In genomic region chr3:16252243-16252978, GRCh38 we compare ENCODE assay signal across 1 cellular context.
TF ChIP-seq lines count a peak whose summit lies in the region.

No MANE protein-coding gene starts in this region.

TF ChIP-seq in GM12878, 131 proteins besides CTCF, POLR2A, EP300 and RAD21 (continued from another document and continues in another):
- TF ChIP-seq, protein P1, sequence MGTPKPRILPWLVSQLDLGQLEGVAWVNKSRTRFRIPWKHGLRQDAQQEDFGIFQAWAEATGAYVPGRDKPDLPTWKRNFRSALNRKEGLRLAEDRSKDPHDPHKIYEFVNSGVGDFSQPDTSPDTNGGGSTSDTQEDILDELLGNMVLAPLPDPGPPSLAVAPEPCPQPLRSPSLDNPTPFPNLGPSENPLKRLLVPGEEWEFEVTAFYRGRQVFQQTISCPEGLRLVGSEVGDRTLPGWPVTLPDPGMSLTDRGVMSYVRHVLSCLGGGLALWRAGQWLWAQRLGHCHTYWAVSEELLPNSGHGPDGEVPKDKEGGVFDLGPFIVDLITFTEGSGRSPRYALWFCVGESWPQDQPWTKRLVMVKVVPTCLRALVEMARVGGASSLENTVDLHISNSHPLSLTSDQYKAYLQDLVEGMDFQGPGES (IDR thresholded peaks at IDR 0.05): no peak
- TF ChIP-seq, protein P2, sequence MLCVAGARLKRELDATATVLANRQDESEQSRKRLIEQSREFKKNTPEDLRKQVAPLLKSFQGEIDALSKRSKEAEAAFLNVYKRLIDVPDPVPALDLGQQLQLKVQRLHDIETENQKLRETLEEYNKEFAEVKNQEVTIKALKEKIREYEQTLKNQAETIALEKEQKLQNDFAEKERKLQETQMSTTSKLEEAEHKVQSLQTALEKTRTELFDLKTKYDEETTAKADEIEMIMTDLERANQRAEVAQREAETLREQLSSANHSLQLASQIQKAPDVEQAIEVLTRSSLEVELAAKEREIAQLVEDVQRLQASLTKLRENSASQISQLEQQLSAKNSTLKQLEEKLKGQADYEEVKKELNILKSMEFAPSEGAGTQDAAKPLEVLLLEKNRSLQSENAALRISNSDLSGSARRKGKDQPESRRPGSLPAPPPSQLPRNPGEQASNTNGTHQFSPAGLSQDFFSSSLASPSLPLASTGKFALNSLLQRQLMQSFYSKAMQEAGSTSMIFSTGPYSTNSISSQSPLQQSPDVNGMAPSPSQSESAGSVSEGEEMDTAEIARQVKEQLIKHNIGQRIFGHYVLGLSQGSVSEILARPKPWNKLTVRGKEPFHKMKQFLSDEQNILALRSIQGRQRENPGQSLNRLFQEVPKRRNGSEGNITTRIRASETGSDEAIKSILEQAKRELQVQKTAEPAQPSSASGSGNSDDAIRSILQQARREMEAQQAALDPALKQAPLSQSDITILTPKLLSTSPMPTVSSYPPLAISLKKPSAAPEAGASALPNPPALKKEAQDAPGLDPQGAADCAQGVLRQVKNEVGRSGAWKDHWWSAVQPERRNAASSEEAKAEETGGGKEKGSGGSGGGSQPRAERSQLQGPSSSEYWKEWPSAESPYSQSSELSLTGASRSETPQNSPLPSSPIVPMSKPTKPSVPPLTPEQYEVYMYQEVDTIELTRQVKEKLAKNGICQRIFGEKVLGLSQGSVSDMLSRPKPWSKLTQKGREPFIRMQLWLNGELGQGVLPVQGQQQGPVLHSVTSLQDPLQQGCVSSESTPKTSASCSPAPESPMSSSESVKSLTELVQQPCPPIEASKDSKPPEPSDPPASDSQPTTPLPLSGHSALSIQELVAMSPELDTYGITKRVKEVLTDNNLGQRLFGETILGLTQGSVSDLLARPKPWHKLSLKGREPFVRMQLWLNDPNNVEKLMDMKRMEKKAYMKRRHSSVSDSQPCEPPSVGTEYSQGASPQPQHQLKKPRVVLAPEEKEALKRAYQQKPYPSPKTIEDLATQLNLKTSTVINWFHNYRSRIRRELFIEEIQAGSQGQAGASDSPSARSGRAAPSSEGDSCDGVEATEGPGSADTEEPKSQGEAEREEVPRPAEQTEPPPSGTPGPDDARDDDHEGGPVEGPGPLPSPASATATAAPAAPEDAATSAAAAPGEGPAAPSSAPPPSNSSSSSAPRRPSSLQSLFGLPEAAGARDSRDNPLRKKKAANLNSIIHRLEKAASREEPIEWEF (IDR thresholded peaks at IDR 0.05; ENCODE audit: insufficient replicate concordance, low read depth, low read length): no peak
- TF ChIP-seq SP1 (IDR thresholded peaks at IDR 0.05; ENCODE audit: low read depth, low read length) (no peak), SIX5 (IDR thresholded peaks at IDR 0.05; ENCODE audit: low read depth, low read length, severe bottlenecking) (no peak), ZNF384 (IDR thresholded peaks at IDR 0.05; ENCODE audit: borderline replicate concordance, low read depth, low read length) (peak; percentile 41; the same call in 1 of the 2 replicates), NFYA (IDR thresholded peaks at IDR 0.05; ENCODE audit: borderline replicate concordance, low read depth, low read length) (no peak), POU2F2 (IDR thresholded peaks at IDR 0.05; ENCODE audit: borderline replicate concordance, low read depth, low read length) (peak; percentile 54; the same call in 1 of the 3 replicates), PML (IDR thresholded peaks at IDR 0.05; ENCODE audit: low read length) (no peak), MTA2 (IDR thresholded peaks at IDR 0.05; ENCODE audit: low read depth) (peak; percentile 54; the same call in 1 of the 2 replicates), SPI1 (IDR thresholded peaks at IDR 0.05; ENCODE audit: borderline replicate concordance, insufficient read depth, low read depth, low read length) (no peak), PAX8 (IDR thresholded peaks at IDR 0.05) (no peak), BMI1 (IDR thresholded peaks at IDR 0.05; ENCODE audit: borderline replicate concordance) (no peak), KAT2A (conservative IDR thresholded peaks at IDR 0.05; ENCODE audit: control insufficient read depth, low read depth, low read length) (no peak), TAF1 (IDR thresholded peaks at IDR 0.05; ENCODE audit: borderline replicate concordance, low read depth, low read length) (no peak), IKZF2 (IDR thresholded peaks at IDR 0.05) (0 out of 4 replicates have a peak, but pooled peaks have one; percentile 22 to 36), EGR1 (IDR thresholded peaks at IDR 0.05; ENCODE audit: borderline replicate concordance in 1 of 2, low read depth in 2 of 2, low read length in 2 of 2) (no peak), CREB1 (IDR thresholded peaks at IDR 0.05; ENCODE audit: low read depth) (no peak), SMAD5 (IDR thresholded peaks at IDR 0.05; ENCODE audit: low read depth) (no peak), ZSCAN29 (IDR thresholded peaks at IDR 0.05) (no peak), ESRRA (IDR thresholded peaks at IDR 0.05; ENCODE audit: low read length) (0 out of 2 replicates have a peak, but pooled peaks have one; percentile 16), CBX5 (IDR thresholded peaks at IDR 0.05; ENCODE audit: low read depth) (no peak), ZNF217 (IDR thresholded peaks at IDR 0.05) (0 out of 2 replicates have a peak, but pooled peaks have one; percentile 52), MXI1 (IDR thresholded peaks at IDR 0.05; ENCODE audit: low read depth, low read length) (no peak), MEF2B (IDR thresholded peaks at IDR 0.05; ENCODE audit: partially characterized antibody, poor library complexity, severe bottlenecking) (peak; percentile 77), CBX3 (IDR thresholded peaks at IDR 0.05; ENCODE audit: borderline replicate concordance, low read depth) (no peak), ZBTB4 (CRISPR knock-in tag; IDR thresholded peaks at IDR 0.05) (no peak), IKZF1 (conservative IDR thresholded peaks at IDR 0.05) (0 out of 2 replicates have a peak, but pooled peaks have one; percentile 26), SUZ12 (IDR thresholded peaks at IDR 0.05; ENCODE audit: unreplicated experiment) (no peak), SKIL (IDR thresholded peaks at IDR 0.05; ENCODE audit: low read depth, poor library complexity, severe bottlenecking) (peak; percentile 37), RUNX3 (IDR thresholded peaks at IDR 0.05; ENCODE audit: low read length) (peak; percentile 60), RELB (IDR thresholded peaks at IDR 0.05; ENCODE audit: low read depth) (0 out of 2 replicates have a peak, but pooled peaks have one; percentile 31), CHD1 (IDR thresholded peaks at IDR 0.05; ENCODE audit: low read depth, low read length) (no peak), RB1 (IDR thresholded peaks at IDR 0.05; ENCODE audit: borderline replicate concordance) (no peak)
- TF ChIP-seq, protein P3, sequence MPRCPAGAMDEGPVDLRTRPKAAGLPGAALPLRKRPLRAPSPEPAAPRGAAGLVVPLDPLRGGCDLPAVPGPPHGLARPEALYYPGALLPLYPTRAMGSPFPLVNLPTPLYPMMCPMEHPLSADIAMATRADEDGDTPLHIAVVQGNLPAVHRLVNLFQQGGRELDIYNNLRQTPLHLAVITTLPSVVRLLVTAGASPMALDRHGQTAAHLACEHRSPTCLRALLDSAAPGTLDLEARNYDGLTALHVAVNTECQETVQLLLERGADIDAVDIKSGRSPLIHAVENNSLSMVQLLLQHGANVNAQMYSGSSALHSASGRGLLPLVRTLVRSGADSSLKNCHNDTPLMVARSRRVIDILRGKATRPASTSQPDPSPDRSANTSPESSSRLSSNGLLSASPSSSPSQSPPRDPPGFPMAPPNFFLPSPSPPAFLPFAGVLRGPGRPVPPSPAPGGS (IDR thresholded peaks at IDR 0.05; ENCODE audit: borderline replicate concordance, insufficient read depth, low read depth, low read length, poor library complexity, severe bottlenecking): no peak
- TF ChIP-seq, protein P4, sequence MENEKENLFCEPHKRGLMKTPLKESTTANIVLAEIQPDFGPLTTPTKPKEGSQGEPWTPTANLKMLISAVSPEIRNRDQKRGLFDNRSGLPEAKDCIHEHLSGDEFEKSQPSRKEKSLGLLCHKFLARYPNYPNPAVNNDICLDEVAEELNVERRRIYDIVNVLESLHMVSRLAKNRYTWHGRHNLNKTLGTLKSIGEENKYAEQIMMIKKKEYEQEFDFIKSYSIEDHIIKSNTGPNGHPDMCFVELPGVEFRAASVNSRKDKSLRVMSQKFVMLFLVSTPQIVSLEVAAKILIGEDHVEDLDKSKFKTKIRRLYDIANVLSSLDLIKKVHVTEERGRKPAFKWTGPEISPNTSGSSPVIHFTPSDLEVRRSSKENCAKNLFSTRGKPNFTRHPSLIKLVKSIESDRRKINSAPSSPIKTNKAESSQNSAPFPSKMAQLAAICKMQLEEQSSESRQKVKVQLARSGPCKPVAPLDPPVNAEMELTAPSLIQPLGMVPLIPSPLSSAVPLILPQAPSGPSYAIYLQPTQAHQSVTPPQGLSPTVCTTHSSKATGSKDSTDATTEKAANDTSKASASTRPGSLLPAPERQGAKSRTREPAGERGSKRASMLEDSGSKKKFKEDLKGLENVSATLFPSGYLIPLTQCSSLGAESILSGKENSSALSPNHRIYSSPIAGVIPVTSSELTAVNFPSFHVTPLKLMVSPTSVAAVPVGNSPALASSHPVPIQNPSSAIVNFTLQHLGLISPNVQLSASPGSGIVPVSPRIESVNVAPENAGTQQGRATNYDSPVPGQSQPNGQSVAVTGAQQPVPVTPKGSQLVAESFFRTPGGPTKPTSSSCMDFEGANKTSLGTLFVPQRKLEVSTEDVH (IDR thresholded peaks at IDR 0.05; ENCODE audit: low read depth, partially characterized antibody): no peak
- TF ChIP-seq, protein P5, sequence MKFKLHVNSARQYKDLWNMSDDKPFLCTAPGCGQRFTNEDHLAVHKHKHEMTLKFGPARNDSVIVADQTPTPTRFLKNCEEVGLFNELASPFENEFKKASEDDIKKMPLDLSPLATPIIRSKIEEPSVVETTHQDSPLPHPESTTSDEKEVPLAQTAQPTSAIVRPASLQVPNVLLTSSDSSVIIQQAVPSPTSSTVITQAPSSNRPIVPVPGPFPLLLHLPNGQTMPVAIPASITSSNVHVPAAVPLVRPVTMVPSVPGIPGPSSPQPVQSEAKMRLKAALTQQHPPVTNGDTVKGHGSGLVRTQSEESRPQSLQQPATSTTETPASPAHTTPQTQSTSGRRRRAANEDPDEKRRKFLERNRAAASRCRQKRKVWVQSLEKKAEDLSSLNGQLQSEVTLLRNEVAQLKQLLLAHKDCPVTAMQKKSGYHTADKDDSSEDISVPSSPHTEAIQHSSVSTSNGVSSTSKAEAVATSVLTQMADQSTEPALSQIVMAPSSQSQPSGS (IDR thresholded peaks at IDR 0.05; ENCODE audit: low read length): no peak
